Comparison of ENCODE assay signal across 10 cellular contexts in the genomic region with DNA sequence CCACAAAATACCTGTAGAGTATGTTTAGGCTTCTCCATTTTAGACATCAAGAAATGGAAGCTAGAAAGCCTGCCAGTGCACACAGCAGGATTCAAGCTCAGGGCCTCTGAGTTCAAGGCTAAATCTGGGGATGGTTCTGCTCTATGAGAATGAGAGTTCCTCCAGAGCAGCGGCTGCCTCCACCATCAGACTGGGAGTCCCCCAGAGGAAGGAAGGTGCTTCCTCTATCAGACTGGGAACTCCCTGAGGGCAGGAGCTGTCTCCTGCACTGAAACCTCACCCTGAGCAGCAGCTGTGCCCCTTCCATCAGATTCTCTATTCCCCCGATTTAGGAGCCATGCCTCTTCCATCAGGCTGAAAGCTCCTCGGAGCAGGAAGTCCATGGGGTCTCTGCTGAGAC. TPM values are rescaled to one million over a fixed set of nuclear protein-coding genes. Genes with fewer than 3 reads are reported as not detected.
"Had no signal": no experiment of that assay in that cellular context is flagged by ENCODE, and none has a peak within 500 bp of the region (broad histone marks: within the 10 kb centered on the region; RNA-seq: fewer than 3 reads in every experiment).

No MANE protein-coding gene starts in this region.

- H3K9me3 ChIP-seq: HAP-1 had no signal

- H3K4me3 Mint-ChIP-seq: HFFc6 had no signal

- H3K9me3 Mint-ChIP-seq: HFFc6 had no signal

- H3K27ac Mint-ChIP-seq: HFFc6 had no signal

- DNase-seq: GM23248, GOT3, H7, HFFc6, IMR-90 had no signal

- H3K36me3 ChIP-seq: HAP-1 had no signal

- H3K27ac ChIP-seq: GM23248, HL-60 had no signal

- H3K4me1 ChIP-seq: HAP-1 had no signal

- H3K4me3 ChIP-seq: GM23248, HAP-1, K562 had no signal

RNA-seq across cellular contexts. Expression of gene PLA2G5, which starts 20.1 kb away (rescaled TPM):
- total RNA-seq: GM23248, H4, HFFc6, HT1080, IMR-90, K562 had no signal

RNA-seq across cellular contexts. Expression of gene PLA2G2D, which starts 29.2 kb away (rescaled TPM):
- total RNA-seq: GM23248, H4, H7, HFFc6, HT1080, IMR-90, K562 had no signal

RNA-seq across cellular contexts. Expression of gene PLA2G2F, which starts 49.0 kb away (rescaled TPM):
- total RNA-seq: GM23248, H4, H7, HFFc6, HT1080, IMR-90, K562 had no signal
